Comparison of ENCODE assay signal across 15 cellular contexts in genomic region chr19:7832009-7832408, GRCh38. TPM values are rescaled to one million over a fixed set of nuclear protein-coding genes. Genes with fewer than 3 reads are reported as not detected.
A peak's percentile ranks its signal among the peaks of the same experiment; 100 is the strongest.
DNase-seq lines count a peak whose midpoint lies in the region; ATAC-seq and TF ChIP-seq lines count a peak whose summit lies in the region.
"Had no signal": no experiment of that assay in that cellular context is flagged by ENCODE, and none has a peak within 500 bp of the region (broad histone marks: within the 10 kb centered on the region; RNA-seq: fewer than 3 reads in every experiment).

No MANE protein-coding gene starts in this region.

- peak overlapping the region; percentile 97 for H3K4me2 ChIP-seq in Loucy (ENCODE audit: low read depth, low read length, poor library complexity, severe bottlenecking)

- H3K4me1 Mint-ChIP-seq in CD4-positive, CD25-positive, alpha-beta regulatory T cell, result peaks cover 0 to 26% (median 11%) of the 10 kb centered on the region in 4 donors
- H3K4me1 Mint-ChIP-seq in central memory CD8-positive, alpha-beta T cell, result peaks cover 23% of the 10 kb centered on the region
- peaks cover 24% of the 10 kb centered on the region for H3K4me1 Mint-ChIP-seq in nephron

- intact Hi-C loops in left colon (cut with DNase I, micrococcal nuclease), result no loop called here

- H3K36me3 ChIP-seq in CD4-positive, CD25-positive, alpha-beta regulatory T cell (ENCODE audit: control insufficient read depth, insufficient read depth, low read length), result no peaks in the 10 kb centered on the region
- H3K36me3 ChIP-seq in Loucy (ENCODE audit: insufficient read depth, low read length), result no peaks in the 10 kb centered on the region
- H3K36me3 ChIP-seq: transverse colon had no signal

- no peak overlapping the region for H3K9ac ChIP-seq in Loucy (ENCODE audit: low read depth, low read length, poor library complexity, severe bottlenecking)

- TF ChIP-seq CTCF in Loucy (conservative IDR thresholded peaks at IDR 0.05; ENCODE audit: low read length) (no peak), nephron (IDR thresholded peaks at IDR 0.05; ENCODE audit: unreplicated experiment in 3 of 3) (no peak)

- no peak for ATAC-seq in CD4-positive, CD25-positive, alpha-beta regulatory T cell (ENCODE audit: low read depth in 2 of 2)
- no peak for ATAC-seq in central memory CD8-positive, alpha-beta T cell (replicated peaks; ENCODE audit: extremely low read depth, poor library complexity, severe bottlenecking)
- ATAC-seq in left colon, result no peak
- no peak for ATAC-seq in GM19395 (IDR thresholded peaks at IDR 0.05; ENCODE audit: unreplicated experiment)
- ATAC-seq: K562, psoas muscle had no signal

- peaks cover 8% of the 10 kb centered on the region; the same call in 1 of the 2 replicates for H3K79me2 ChIP-seq in Loucy (ENCODE audit: insufficient read depth, low read length)

- no peak for DNase-seq in CD4-positive, CD25-positive, alpha-beta regulatory T cell
- DNase-seq in central memory CD8-positive, alpha-beta T cell (ENCODE audit: low spot score in 2 of 2), result no peak
- DNase-seq in DMS114 treated with DMSO at 0.1 percent for 48 hours (lab: John Stamatoyannopoulos, UW; ENCODE audit: unreplicated experiment), result no peak
- DNase-seq in left colon, result no peak
- DNase-seq in 8988T, result no peak
- DNase-seq: activated CD4-positive, CD25-positive, alpha-beta regulatory T cell; NCI-H1436 treated with DMSO at 0.1 percent for 48 hours; psoas muscle had no signal

- no peaks in the 10 kb centered on the region for H3K27me3 ChIP-seq in CD4-positive, CD25-positive, alpha-beta regulatory T cell (ENCODE audit: control insufficient read depth, insufficient read depth, low read length)
- no peaks in the 10 kb centered on the region for H3K27me3 ChIP-seq in Loucy (ENCODE audit: insufficient read depth, low read length, poor library complexity, severe bottlenecking)

- no peaks in the 10 kb centered on the region for H3K9me3 ChIP-seq in CD4-positive, CD25-positive, alpha-beta regulatory T cell (ENCODE audit: control insufficient read depth in 2 of 2, low read length in 2 of 2)
- H3K9me3 ChIP-seq in Loucy (ENCODE audit: insufficient read depth, low read depth, low read length), result no peaks in the 10 kb centered on the region
- H3K9me3 ChIP-seq: psoas muscle, transverse colon had no signal

- H3K36me3 Mint-ChIP-seq in CD4-positive, CD25-positive, alpha-beta regulatory T cell, result no peaks in the 10 kb centered on the region
- H3K36me3 Mint-ChIP-seq in central memory CD8-positive, alpha-beta T cell (ENCODE audit: insufficient read depth), result peaks cover 7% of the 10 kb centered on the region
- H3K36me3 Mint-ChIP-seq in nephron (ENCODE audit: low read depth), result no peaks in the 10 kb centered on the region

- peaks cover 4% of the 10 kb centered on the region for H3K27me3 Mint-ChIP-seq in CD4-positive, CD25-positive, alpha-beta regulatory T cell
- H3K27me3 Mint-ChIP-seq in central memory CD8-positive, alpha-beta T cell, result no peaks in the 10 kb centered on the region
- H3K27me3 Mint-ChIP-seq in nephron (ENCODE audit: low read depth), result peaks cover 12% of the 10 kb centered on the region

- no peak overlapping the region for H3K4me3 ChIP-seq in CD4-positive, CD25-positive, alpha-beta regulatory T cell (ENCODE audit: low read depth, low read length)
- H3K4me3 ChIP-seq in Loucy (ENCODE audit: low read length, poor library complexity, severe bottlenecking), result peak overlapping the region; percentile 80
- H3K4me3 ChIP-seq: K562, psoas muscle, transverse colon had no signal

- no peak overlapping the region for H3K27ac ChIP-seq in CD4-positive, CD25-positive, alpha-beta regulatory T cell (ENCODE audit: insufficient read depth, low read length, poor library complexity, severe bottlenecking)
- H3K27ac ChIP-seq: psoas muscle had no signal

- no peaks in the 10 kb centered on the region for H3K9me2 ChIP-seq in Loucy (replicated peaks; ENCODE audit: low read depth, low read length)

- no peak overlapping the region for H2AFZ ChIP-seq in Loucy (ENCODE audit: low read length)

- peak overlapping the region in 3 of 4 donors; percentile 76 to 90 (median 76) for H3K4me3 Mint-ChIP-seq in CD4-positive, CD25-positive, alpha-beta regulatory T cell
- H3K4me3 Mint-ChIP-seq in central memory CD8-positive, alpha-beta T cell, result peak overlapping the region; percentile 82
- peak overlapping the region; percentile 88 to 96 (median 91) for H3K4me3 Mint-ChIP-seq in nephron

- H3F3A ChIP-seq in Loucy (ENCODE audit: low read depth), result no peaks in the 10 kb centered on the region

- H3K9me3 Mint-ChIP-seq in CD4-positive, CD25-positive, alpha-beta regulatory T cell, result no peaks in the 10 kb centered on the region
- H3K9me3 Mint-ChIP-seq in central memory CD8-positive, alpha-beta T cell, result no peaks in the 10 kb centered on the region
- H3K9me3 Mint-ChIP-seq in nephron, result no peaks in the 10 kb centered on the region

- H4K20me1 ChIP-seq in Loucy (ENCODE audit: insufficient read depth, low read length, poor library complexity, severe bottlenecking), result no peaks in the 10 kb centered on the region

- peaks cover 14% of the 10 kb centered on the region for H3K4me1 ChIP-seq in CD4-positive, CD25-positive, alpha-beta regulatory T cell (ENCODE audit: control insufficient read depth, insufficient read depth, low read length, poor library complexity, severe bottlenecking)
- peaks cover 20% of the 10 kb centered on the region for H3K4me1 ChIP-seq in Loucy (ENCODE audit: insufficient read depth, low read length, poor library complexity, severe bottlenecking)
- H3K4me1 ChIP-seq: psoas muscle had no signal

- no peak overlapping the region for H3K27ac Mint-ChIP-seq in CD4-positive, CD25-positive, alpha-beta regulatory T cell
- no peak overlapping the region for H3K27ac Mint-ChIP-seq in central memory CD8-positive, alpha-beta T cell (ENCODE audit: low read depth)
- H3K27ac Mint-ChIP-seq in nephron, result no peak overlapping the region

RNA-seq across cellular contexts. Expression of gene EVI5L, which starts 2.0 kb away (rescaled TPM):
- 10.2 TPM for total RNA-seq in CD4-positive, CD25-positive, alpha-beta regulatory T cell
- 1 to 10 TPM; 1.9 to 3.0 (median 2.2) TPM for polyA plus RNA-seq in CD4-positive, CD25-positive, alpha-beta regulatory T cell
- 10 to 100 TPM; 10.5 to 13.1 TPM for total RNA-seq in left colon

RNA-seq across cellular contexts. Expression of gene PRR36, which starts 42.2 kb away (rescaled TPM):
- 0.12 TPM for total RNA-seq in CD4-positive, CD25-positive, alpha-beta regulatory T cell
- under 1 TPM in 2 of 4 donors, not detected in 2; 0.05 to 0.22 TPM for polyA plus RNA-seq in CD4-positive, CD25-positive, alpha-beta regulatory T cell
- total RNA-seq in left colon, result under 1 TPM; 0.22 to 0.46 TPM
- total RNA-seq: NCI-H460, psoas muscle had no signal
- polyA plus RNA-seq: BJ, psoas muscle had no signal

RNA-seq across cellular contexts. Expression of gene LRRC8E, which starts 56.3 kb away (rescaled TPM):
- not detected for total RNA-seq in CD4-positive, CD25-positive, alpha-beta regulatory T cell
- polyA plus RNA-seq in CD4-positive, CD25-positive, alpha-beta regulatory T cell, result not detected
- total RNA-seq in left colon, result 1 to 10 TPM; 2.7 to 3.1 TPM
